Comparison of ENCODE assay signal across 10 cellular contexts in genomic region chr12:124626841-124627502, GRCh38. TPM values are rescaled to one million over a fixed set of nuclear protein-coding genes. Genes with fewer than 3 reads are reported as not detected.
A peak's percentile ranks its signal among the peaks of the same experiment; 100 is the strongest.
DNase-seq lines count a peak whose midpoint lies in the region; ATAC-seq and TF ChIP-seq lines count a peak whose summit lies in the region.
"Had no signal": no experiment of that assay in that cellular context is flagged by ENCODE, and none has a peak within 500 bp of the region (broad histone marks: within the 10 kb centered on the region; RNA-seq: fewer than 3 reads in every experiment).

No MANE protein-coding gene starts in this region.

- H3K27ac ChIP-seq in left ventricle myocardium inferior (replicated peaks) = peak overlapping the region; percentile 96
- peak overlapping the region; percentile 80 for H3K27ac ChIP-seq in skeletal muscle tissue (ENCODE audit: low read depth, low read length)

- no peaks in the 10 kb centered on the region for H3K36me3 ChIP-seq in left ventricle myocardium inferior
- no peaks in the 10 kb centered on the region for H3K36me3 ChIP-seq in skeletal muscle tissue (ENCODE audit: control insufficient read depth in 3 of 3, insufficient read depth in 3 of 3, low read length in 3 of 3)

- H3K9me3 ChIP-seq in left ventricle myocardium inferior (replicated peaks) (peaks cover 6% of the 10 kb centered on the region), skeletal muscle tissue (ENCODE audit: control insufficient read depth in 3 of 3, low read length in 3 of 3) (peaks cover 0 to 6% (median 0%) of the 10 kb centered on the region in 3 donors)

- in situ Hi-C loops in astrocyte of the cerebellum (cut with HindIII; ENCODE audit: low sequenced_read_pairs) = loop anchor here (10.0 kb wide), 1 partner anchor 58 kb away; no protein-coding TSS in a partner anchor

- DNase-seq in GM03348 (ENCODE audit: low spot score) = peak; percentile 62
- peak; percentile 74 for DNase-seq in astrocyte of the cerebellum (ENCODE audit: low read depth)
- DNase-seq in left ventricle myocardium inferior = peak; percentile 88
- DNase-seq in GM19240 (ENCODE audit: insufficient read length, low spot score) = no peak
- DNase-seq: activated naive CD8-positive, alpha-beta T cell treated with anti-CD3 and anti-CD28 coated beads, Interleukin-2, amount 50 U/mL, for 24 hours had no signal

- ATAC-seq in HG02759 (IDR thresholded peaks at IDR 0.05; ENCODE audit: unreplicated experiment) (no peak), HG03354 (IDR thresholded peaks at IDR 0.05; ENCODE audit: poor library complexity, severe bottlenecking, unreplicated experiment) (no peak), GM21619 (IDR thresholded peaks at IDR 0.05; ENCODE audit: unreplicated experiment) (no peak)
- ATAC-seq: activated CD4-positive, CD25-positive, alpha-beta regulatory T cell treated with anti-CD3 and anti-CD28 coated beads, Interleukin-2, amount 50 U/mL, for 24 hours; activated naive CD8-positive, alpha-beta T cell treated with anti-CD3 and anti-CD28 coated beads, Interleukin-2, amount 50 U/mL, for 24 hours had no signal

- no peak for TF ChIP-seq CTCF in astrocyte of the cerebellum (IDR thresholded peaks at IDR 0.05; ENCODE audit: low read depth, low read length, missing control alignments)
- TF ChIP-seq CTCF in left ventricle myocardium inferior (IDR thresholded peaks at IDR 0.05; ENCODE audit: borderline replicate concordance) = no peak

- H3K27me3 ChIP-seq in left ventricle myocardium inferior (ENCODE audit: low read depth) (no peaks in the 10 kb centered on the region), skeletal muscle tissue (ENCODE audit: control insufficient read depth in 3 of 3, insufficient read depth in 3 of 3, low read length in 3 of 3) (no peaks in the 10 kb centered on the region)

- H3K4me3 ChIP-seq in astrocyte of the cerebellum (ENCODE audit: low read depth, low read length) (no peak overlapping the region), left ventricle myocardium inferior (no peak overlapping the region), skeletal muscle tissue (ENCODE audit: low read length in 3 of 3) (peak overlapping the region in 1 of 3 donors; percentile 13)

- intact Hi-C loops in left ventricle myocardium inferior (cut with micrococcal nuclease) = no loop called here

- peaks cover 49% of the 10 kb centered on the region for H3K4me1 ChIP-seq in left ventricle myocardium inferior
- peaks cover 16 to 24% (median 24%) of the 10 kb centered on the region in 3 donors for H3K4me1 ChIP-seq in skeletal muscle tissue (ENCODE audit: control insufficient read depth in 3 of 3, insufficient read depth in 3 of 3, low read length in 3 of 3)

- H3K9ac ChIP-seq in skeletal muscle tissue (ENCODE audit: low read depth in 1 of 3, low read length in 3 of 3) = peak overlapping the region in 1 of 3 donors; percentile 43

RNA-seq across cellular contexts. Expression of gene NCOR2, which starts 59.6 kb away (rescaled TPM):
- 152 TPM for total RNA-seq in left ventricle myocardium inferior
- 32.9 TPM for total RNA-seq in skeletal muscle tissue
